Comparison of ENCODE assay signal across 14 cellular contexts in the genomic region with DNA sequence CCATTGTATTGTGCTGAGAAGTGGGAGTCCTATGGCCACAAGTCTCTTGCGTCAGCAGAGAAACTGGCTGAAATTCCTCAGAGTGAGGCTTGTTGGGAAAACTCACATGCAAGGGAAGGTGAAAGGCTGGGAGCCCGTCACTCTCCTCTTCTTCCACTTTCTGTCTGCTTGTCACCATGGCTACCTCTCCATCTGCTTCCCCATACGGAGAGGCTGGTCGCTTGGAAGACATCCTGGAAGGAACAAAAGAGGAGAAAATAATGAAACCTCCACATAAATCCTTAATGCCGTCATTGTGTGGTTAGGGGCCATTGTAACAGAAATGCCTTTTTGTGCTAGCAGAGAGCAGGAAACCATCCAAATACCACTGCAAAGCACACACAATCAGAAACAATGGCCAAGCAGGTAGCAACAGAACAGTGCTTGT. TPM values are rescaled to one million over a fixed set of nuclear protein-coding genes. Genes with fewer than 3 reads are reported as not detected.
DNase-seq lines count a peak whose midpoint lies in the region; FAIRE-seq and TF ChIP-seq lines count a peak whose summit lies in the region.
"Had no signal": no experiment of that assay in that cellular context is flagged by ENCODE, and none has a peak within 500 bp of the region (broad histone marks: within the 10 kb centered on the region; RNA-seq: fewer than 3 reads in every experiment).

No MANE protein-coding gene starts in this region.

- TF ChIP-seq POLR2A in vagina (IDR thresholded peaks at IDR 0.05) (no peak), GM12891 (IDR thresholded peaks at IDR 0.05; ENCODE audit: low read depth, low read length) (no peak), uterus (IDR thresholded peaks at IDR 0.05) (no peak)

- intact Hi-C loops in vagina (cut with DNase I) (no loop called here), uterus (cut with DNase I; ENCODE audit: low total_unique reads) (no loop called here)

- 56 to 66% methylated on average over 2 to 5 of the region's 5 CpGs for WGBS in endodermal cell (ENCODE audit: insufficient coverage in 1 of 2, insufficient read length in 1 of 2), 2 experiments

- H3K4me3 Mint-ChIP-seq in endodermal cell, result no peak overlapping the region
- H3K4me3 Mint-ChIP-seq: activated CD8-positive, alpha-beta T cell treated with anti-CD3 and anti-CD28 coated beads for 36 hours; activated naive CD8-positive, alpha-beta T cell treated with anti-CD3 and anti-CD28 coated beads, Interleukin-2, amount 50 U/mL, for 24 hours; CD8-positive, alpha-beta memory T cell; T-helper 1 cell treated with Interleukin-12 subunit alpha and Interleukin-12 subunit beta and Interleukin-4 antibody, amounts not matched to agents 30 μg/mL and 1 μg/mL, for 36 hours had no signal

- peaks cover 14% of the 10 kb centered on the region for H3K4me1 Mint-ChIP-seq in endodermal cell
- H3K4me1 Mint-ChIP-seq: activated naive CD8-positive, alpha-beta T cell treated with anti-CD3 and anti-CD28 coated beads, Interleukin-2, amount 50 U/mL, for 24 hours; CD8-positive, alpha-beta memory T cell had no signal

- peak overlapping the region; percentile 82 for H3K27ac Mint-ChIP-seq in endodermal cell
- H3K27ac Mint-ChIP-seq: activated CD8-positive, alpha-beta T cell treated with anti-CD3 and anti-CD28 coated beads for 36 hours; activated naive CD8-positive, alpha-beta T cell treated with anti-CD3 and anti-CD28 coated beads, Interleukin-2, amount 50 U/mL, for 24 hours; CD8-positive, alpha-beta memory T cell; T-helper 1 cell treated with Interleukin-12 subunit alpha and Interleukin-12 subunit beta and Interleukin-4 antibody, amounts not matched to agents 30 μg/mL and 1 μg/mL, for 36 hours had no signal

- H3K27me3 ChIP-seq in endodermal cell (ENCODE audit: control insufficient read depth, insufficient read depth, low read length, poor library complexity, severe bottlenecking) (no peaks in the 10 kb centered on the region), vagina (no peaks in the 10 kb centered on the region), uterus (no peaks in the 10 kb centered on the region)
- H3K27me3 ChIP-seq: ovary had no signal

- peaks cover 2% of the 10 kb centered on the region for H3K9me3 Mint-ChIP-seq in endodermal cell
- H3K9me3 Mint-ChIP-seq: activated naive CD8-positive, alpha-beta T cell treated with anti-CD3 and anti-CD28 coated beads, Interleukin-2, amount 50 U/mL, for 24 hours had no signal

- no peaks in the 10 kb centered on the region for H3K4me1 ChIP-seq in endodermal cell (ENCODE audit: control insufficient read depth, insufficient read depth, low read length)
- H3K4me1 ChIP-seq in vagina, result no peaks in the 10 kb centered on the region
- no peaks in the 10 kb centered on the region for H3K4me1 ChIP-seq in uterus

- DNase-seq in NCI-H1092 treated with DMSO at 0.1 percent for 48 hours (lab: John Stamatoyannopoulos, UW) (peak; percentile 70), NCI-H446 (lab: John Stamatoyannopoulos, UW) (peak; percentile 31 to 74), endodermal cell (peak; percentile 74), occipital lobe (lab: John Stamatoyannopoulos, UW) (peak; percentile 10), vagina (ENCODE audit: extremely low spot score in 2 of 2) (no peak), GM12891 (ENCODE audit: insufficient read length, low spot score) (no peak), uterus (no peak), NK-92 (lab: John Stamatoyannopoulos, UW; ENCODE audit: unreplicated experiment) (no peak)
- DNase-seq: activated CD8-positive, alpha-beta T cell treated with anti-CD3 and anti-CD28 coated beads for 36 hours; activated naive CD8-positive, alpha-beta T cell treated with anti-CD3 and anti-CD28 coated beads, Interleukin-2, amount 50 U/mL, for 24 hours; CD8-positive, alpha-beta memory T cell; ovary had no signal

- H3K36me3 ChIP-seq in endodermal cell (ENCODE audit: control insufficient read depth, insufficient read depth, low read length) (no peaks in the 10 kb centered on the region), vagina (no peaks in the 10 kb centered on the region), uterus (no peaks in the 10 kb centered on the region)
- H3K36me3 ChIP-seq: ovary had no signal

- H3K27ac ChIP-seq in endodermal cell (ENCODE audit: low read depth, low read length), result peak overlapping the region; percentile 96
- no peak overlapping the region for H3K27ac ChIP-seq in vagina
- H3K27ac ChIP-seq in uterus, result no peak overlapping the region
- H3K27ac ChIP-seq: ovary had no signal

- no peak overlapping the region for H3K9ac ChIP-seq in endodermal cell (ENCODE audit: extremely low read depth, low read length, poor library complexity, severe bottlenecking)

- no peak for FAIRE-seq in GM12891 (lab: Jason Lieb, UNC)
- FAIRE-seq: GM12878 had no signal

- H3K27me3 Mint-ChIP-seq in endodermal cell (ENCODE audit: insufficient read depth), result no peaks in the 10 kb centered on the region
- H3K27me3 Mint-ChIP-seq: activated CD8-positive, alpha-beta T cell treated with anti-CD3 and anti-CD28 coated beads for 36 hours; activated naive CD8-positive, alpha-beta T cell treated with anti-CD3 and anti-CD28 coated beads, Interleukin-2, amount 50 U/mL, for 24 hours; CD8-positive, alpha-beta memory T cell had no signal

- peaks cover 16% of the 10 kb centered on the region for H3K36me3 Mint-ChIP-seq in endodermal cell (ENCODE audit: low read depth)
- H3K36me3 Mint-ChIP-seq: CD8-positive, alpha-beta memory T cell had no signal

- TF ChIP-seq CTCF in endodermal cell (conservative IDR thresholded peaks at IDR 0.05) (no peak), vagina (IDR thresholded peaks at IDR 0.05) (no peak), uterus (IDR thresholded peaks at IDR 0.05) (no peak)

- no peak overlapping the region for H3K4me3 ChIP-seq in endodermal cell (ENCODE audit: low read length)
- H3K4me3 ChIP-seq in vagina, result no peak overlapping the region
- H3K4me3 ChIP-seq in uterus, result no peak overlapping the region
- H3K4me3 ChIP-seq: GM12878, ovary had no signal

- peaks cover 1% of the 10 kb centered on the region for H3K9me3 ChIP-seq in endodermal cell (ENCODE audit: control insufficient read depth, low read length)
- no peaks in the 10 kb centered on the region for H3K9me3 ChIP-seq in vagina
- no peaks in the 10 kb centered on the region for H3K9me3 ChIP-seq in uterus
- H3K9me3 ChIP-seq: ovary had no signal

TF ChIP-seq in GM12891, 5 proteins besides CTCF, POLR2A, EP300 and RAD21:
- TF ChIP-seq TAF1 (IDR thresholded peaks at IDR 0.05; ENCODE audit: low read depth, low read length) (no peak), PAX5 (IDR thresholded peaks at IDR 0.05; ENCODE audit: insufficient read depth, low read length, severe bottlenecking) (no peak), POU2F2 (IDR thresholded peaks at IDR 0.05; ENCODE audit: low read depth, low read length) (no peak), SPI1 (IDR thresholded peaks at IDR 0.05; ENCODE audit: low read depth, low read length) (no peak), POLR2AphosphoS5 (IDR thresholded peaks at IDR 0.05; ENCODE audit: low read depth, low read length) (no peak)

RNA-seq across cellular contexts. Expression of a gene that starts 53.7 kb away (rescaled TPM):
- total RNA-seq in endodermal cell (10 to 100 TPM in 1 of 2 donors, 1 to 10 TPM in 1; 6.8 to 30.7 TPM), occipital lobe (209 TPM), vagina (21.1 TPM), uterus (10 to 100 TPM in 3 of 4 donors, 1 to 10 TPM in 1; 9.1 to 69.5 (median 31.2) TPM)
- polyA plus RNA-seq in endodermal cell (2013, experiment 1 of 2), result 17.8 TPM
- 19.7 TPM for polyA plus RNA-seq in endodermal cell (2013, experiment 2 of 2)
- polyA plus RNA-seq in GM12891 (2012; ENCODE audit: low read depth, missing spikeins), result 0.01 TPM
- total RNA-seq: activated CD8-positive, alpha-beta T cell treated with anti-CD3 and anti-CD28 coated beads for 36 hours had no signal
- polyA plus RNA-seq: CD8-positive, alpha-beta memory T cell had no signal

Comparison
In these comparisons a context has a peak if more than half of its experiments do, and no peak if none do; other contexts are left out.
1. DNase-seq: peak in NCI-H1092 treated with DMSO at 0.1 percent for 48 hours (single experiment), NCI-H446 (2 of 2), endodermal cell (single experiment) and occipital lobe (single experiment); none in vagina (0 of 2), GM12891 (single experiment), uterus (0 of 2) and NK-92 (single experiment).